13 cellular contexts compared by ENCODE assay signal in genomic region chr2:222307138-222307756, GRCh38. TPM values are rescaled to one million over a fixed set of nuclear protein-coding genes. Genes with fewer than 3 reads are reported as not detected.
DNase-seq lines count a peak whose midpoint lies in the region; ATAC-seq and TF ChIP-seq lines count a peak whose summit lies in the region.
"Had no signal": no experiment of that assay in that cellular context is flagged by ENCODE, and none has a peak within 500 bp of the region (broad histone marks: within the 10 kb centered on the region; RNA-seq: fewer than 3 reads in every experiment).

No MANE protein-coding gene starts in this region.

- no peaks in the 10 kb centered on the region for H3K9me3 Mint-ChIP-seq in activated B cell treated with CpG ODN at 0.5 μM for 24 hours

- peak; percentile 68 for DNase-seq in COLO668 (lab: John Stamatoyannopoulos, UW; ENCODE audit: unreplicated experiment)
- no peak for DNase-seq in activated B cell treated with CpG ODN at 0.5 μM for 24 hours
- no peak for DNase-seq in AG20443 (ENCODE audit: low spot score)
- DNase-seq: effector CD4-positive, alpha-beta T cell; HCEC 1CT; left ventricle myocardium inferior had no signal

- H3K4me1 ChIP-seq in mucosa of rectum (ENCODE audit: control insufficient read depth in 2 of 2, insufficient read depth in 2 of 2, low read length in 2 of 2): peaks cover 13 to 19% of the 10 kb centered on the region in 2 donors

- H3K27ac Mint-ChIP-seq in activated B cell treated with CpG ODN at 0.5 μM for 24 hours: no peak overlapping the region

- no peaks in the 10 kb centered on the region for H3K36me3 Mint-ChIP-seq in activated B cell treated with CpG ODN at 0.5 μM for 24 hours (ENCODE audit: low read depth)

- no peak overlapping the region for H3K9ac ChIP-seq in mucosa of rectum (ENCODE audit: low read depth in 1 of 2, low read length in 2 of 2)

- peak overlapping the region; percentile 32 for H3K4me3 Mint-ChIP-seq in activated B cell treated with CpG ODN at 0.5 μM for 24 hours

- H3K4me1 Mint-ChIP-seq in activated B cell treated with CpG ODN at 0.5 μM for 24 hours: peaks cover 33% of the 10 kb centered on the region

- ATAC-seq in GM18868 (IDR thresholded peaks at IDR 0.05; ENCODE audit: unreplicated experiment) (peak; percentile 30), activated B cell treated with CpG ODN at 0.5 μM for 24 hours (ENCODE audit: low read depth) (no peak), GM18909 (IDR thresholded peaks at IDR 0.05; ENCODE audit: poor library complexity, unreplicated experiment) (no peak), GM18861 (IDR thresholded peaks at IDR 0.05; ENCODE audit: unreplicated experiment) (no peak), HG03457 (IDR thresholded peaks at IDR 0.05; ENCODE audit: unreplicated experiment) (no peak)
- ATAC-seq: Right ventricle myocardium inferior had no signal

- H3K4me3 ChIP-seq in mucosa of rectum (ENCODE audit: low read length in 2 of 2): peak overlapping the region; percentile 8 to 16

- POLR2A ChIA-PET in activated B cell treated with CpG ODN at 0.5 μM for 24 hours (lab: Charles Lee): no interaction called here

- H3K27me3 Mint-ChIP-seq in activated B cell treated with CpG ODN at 0.5 μM for 24 hours: peaks cover 86% of the 10 kb centered on the region

- CTCF ChIA-PET in activated B cell treated with CpG ODN at 0.5 μM for 24 hours (lab: Charles Lee): no interaction called here

- H3K27ac ChIP-seq in mucosa of rectum (ENCODE audit: low read depth in 2 of 2, low read length in 2 of 2): no peak overlapping the region
- H3K27ac ChIP-seq: left ventricle myocardium inferior, vagina had no signal

- H3K27me3 ChIP-seq in mucosa of rectum (ENCODE audit: control insufficient read depth in 2 of 2, insufficient read depth in 2 of 2, low read length in 2 of 2): peaks cover 94 to 98% of the 10 kb centered on the region in 2 donors

- no peaks in the 10 kb centered on the region for H3K9me3 ChIP-seq in mucosa of rectum (ENCODE audit: control insufficient read depth in 2 of 2, low read length in 2 of 2)
- H3K9me3 ChIP-seq: left ventricle myocardium inferior, vagina had no signal

- intact Hi-C loops in activated B cell treated with CpG ODN at 0.5 μM for 24 hours (cut with micrococcal nuclease): loop anchor here (2.0 kb wide), 1 partner anchor 16 kb away; no protein-coding TSS in a partner anchor

- TF ChIP-seq CTCF in activated B cell treated with CpG ODN at 0.5 μM for 24 hours (IDR thresholded peaks at IDR 0.05): no peak

- H3K36me3 ChIP-seq in mucosa of rectum (ENCODE audit: control insufficient read depth in 2 of 2, insufficient read depth in 2 of 2, low read length in 2 of 2): no peaks in the 10 kb centered on the region
- H3K36me3 ChIP-seq: left ventricle myocardium inferior, vagina had no signal

RNA-seq across cellular contexts. Expression of gene PAX3, which starts 8.4 kb away (rescaled TPM):
- not detected in 2 replicates for total RNA-seq in activated B cell treated with CpG ODN at 0.5 μM for 24 hours
- total RNA-seq: Right ventricle myocardium inferior, vagina had no signal
